In genomic region chr2:639703-640102, GRCh38 we compare ENCODE assay signal across 22 cellular contexts.
"Had no signal": no experiment of that assay in that cellular context is flagged by ENCODE, and none has a peak within 500 bp of the region (broad histone marks: within the 10 kb centered on the region; RNA-seq: fewer than 3 reads in every experiment).

No MANE protein-coding gene starts in this region.

- H3K36me3 ChIP-seq: SJSA1 had no signal

- ATAC-seq: HepG2 had no signal

- H3K27ac ChIP-seq: SJSA1, SK-N-MC had no signal

- H3K27me3 ChIP-seq: SJSA1 had no signal

- DNase-seq: IMR-90, Kasumi-1, KG1, MM.1S, NCI-H1092 treated with DMSO at 0.1 percent for 48 hours, NCI-H1436, NCI-H187, NCI-H2029, NCI-H2081 treated with DMSO at 0.1 percent for 48 hours, NCI-H2171, NCI-H226, NCI-H446, NCI-H510A, NCI-H524 treated with DMSO at 0.1 percent for 48 hours, NCI-H69, NCI-H774, Right ventricle myocardium superior, RPMI8226, SIG-M5 had no signal

- H3K4me3 ChIP-seq: SJSA1, SK-N-MC had no signal
